In the genomic region with DNA sequence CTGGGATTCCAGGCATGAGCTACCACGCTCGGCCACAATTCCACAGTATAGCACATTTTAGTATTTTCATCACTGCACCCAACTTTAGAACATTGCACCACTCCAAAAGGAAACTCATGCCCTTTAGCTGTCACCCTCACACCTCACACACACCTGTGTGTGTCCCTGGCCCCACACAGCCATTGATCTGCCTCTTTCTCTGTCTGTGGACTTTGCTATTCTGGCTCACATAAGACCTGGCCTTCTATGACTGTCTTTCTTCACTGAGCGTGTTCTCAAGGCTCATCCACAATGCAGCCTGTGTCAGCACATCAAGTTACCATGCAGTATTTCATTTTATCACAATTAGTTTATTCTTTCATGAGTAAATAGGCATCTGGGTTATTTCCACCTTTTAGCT, we compare ENCODE assay signal across 29 cellular contexts.
"Had no signal": no experiment of that assay in that cellular context is flagged by ENCODE, and none has a peak within 500 bp of the region (broad histone marks: within the 10 kb centered on the region; RNA-seq: fewer than 3 reads in every experiment).

No MANE protein-coding gene starts in this region.

- DNase-seq: stimulated activated CD4-positive, alpha-beta T cell treated with anti-CD3 and anti-CD28 coated beads, Interleukin-2, amount 100 ng/mL, for 48 hours; stimulated activated CD4-positive, alpha-beta T cell treated with anti-CD3 and anti-CD28 coated beads, Interleukin-4, amount 100 ng/mL, for 1 hour; stimulated activated CD4-positive, alpha-beta T cell treated with anti-CD3 and anti-CD28 coated beads, Interleukin-4, amount 100 ng/mL, for 24 hours; stimulated activated CD4-positive, alpha-beta T cell treated with anti-CD3 and anti-CD28 coated beads, Interleukin-4, amount 100 ng/mL, for 4 hours; stimulated activated CD8-positive, alpha-beta memory T cell treated with anti-CD3 and anti-CD28 coated beads, Interleukin-4, amount 100 ng/mL, for 48 hours; stimulated activated naive B cell treated with anti-CD40 and anti-IgM and Interleukin-4, amounts not matched to agents 10 μg/mL and 1 μg/mL and 100 μg/mL, for 72 hours; stimulated activated naive CD4-positive, alpha-beta T cell; stimulated activated naive CD4-positive, alpha-beta T cell treated with Interleukin-2 at 50 U/mL for 16 hours; stimulated activated naive CD8-positive, alpha-beta T cell treated with anti-CD3 and anti-CD28 coated beads, Interleukin-15, amount 100 ng/mL, for 72 hours; stimulated activated naive CD8-positive, alpha-beta T cell treated with anti-CD3 and anti-CD28 coated beads, Interleukin-15, Interleukin-2, amounts not matched to agents 100 U/mL and 50 U/mL, for 24 hours; stomach; substantia nigra; testis; thyroid gland; tibial artery; transverse colon; trophoblast cell; upper lobe of left lung; upper lobe of right lung; uterus had no signal

- H3K36me3 ChIP-seq: stomach, suprapubic skin, thoracic aorta, thyroid gland, tibial artery, tibial nerve, transverse colon, upper lobe of left lung, upper lobe of right lung, uterus, vagina had no signal

- H3K4me1 Mint-ChIP-seq: stimulated activated memory B cell treated with anti-CD40 and anti-IgM and Interleukin-4, amounts not matched to agents 10 μg/mL and 1 μg/mL and 100 μg/mL, for 72 hours; stimulated activated naive B cell treated with anti-CD40 and anti-IgM and Interleukin-4, amounts not matched to agents 10 μg/mL and 1 μg/mL and 100 μg/mL, for 72 hours; stimulated activated naive CD8-positive, alpha-beta T cell treated with anti-CD3 and anti-CD28 coated beads, Interleukin-15, amount 100 ng/mL, for 72 hours had no signal

- H3K4me1 ChIP-seq: stomach, suprapubic skin, testis, thyroid gland, tibial artery, tibial nerve, transverse colon, upper lobe of left lung, upper lobe of right lung, uterus, vagina had no signal

- H3K9me3 Mint-ChIP-seq: stimulated activated effector memory CD8-positive, alpha-beta T cell treated with anti-CD3 and anti-CD28 coated beads, Interleukin-12 subunit alpha, Interleukin-12 subunit beta, amount 100 ng/mL, for 72 hours; stimulated activated memory B cell treated with anti-CD40 and anti-IgM and Interleukin-4, amounts not matched to agents 10 μg/mL and 1 μg/mL and 100 μg/mL, for 72 hours; stimulated activated naive B cell treated with anti-CD40 and anti-IgM and Interleukin-4, amounts not matched to agents 10 μg/mL and 1 μg/mL and 100 μg/mL, for 72 hours; stimulated activated naive CD8-positive, alpha-beta T cell treated with anti-CD3 and anti-CD28 coated beads, Interleukin-15, amount 100 ng/mL, for 72 hours; stimulated activated naive CD8-positive, alpha-beta T cell treated with anti-CD3 and anti-CD28 coated beads, Interleukin-15, Interleukin-2, amounts not matched to agents 100 ng/mL and 50 ng/mL, for 24 hours; type B pancreatic cell had no signal

- ATAC-seq: stimulated activated effector memory CD8-positive, alpha-beta T cell treated with anti-CD3 and anti-CD28 coated beads, Interleukin-12 subunit alpha, Interleukin-12 subunit beta, amount 100 ng/mL, for 72 hours; stimulated activated memory B cell treated with anti-CD40 and anti-IgM and Interleukin-4, amounts not matched to agents 10 μg/mL and 1 μg/mL and 100 μg/mL, for 72 hours; stimulated activated naive B cell treated with anti-CD40 and anti-IgM and Interleukin-4, amounts not matched to agents 10 μg/mL and 1 μg/mL and 100 μg/mL, for 72 hours; stimulated activated naive CD8-positive, alpha-beta T cell treated with anti-CD3 and anti-CD28 coated beads, Interleukin-15, amount 100 ng/mL, for 72 hours; stimulated activated naive CD8-positive, alpha-beta T cell treated with anti-CD3 and anti-CD28 coated beads, Interleukin-15, Interleukin-2, amounts not matched to agents 100 U/mL and 50 U/mL, for 24 hours; upper lobe of right lung had no signal

- H3K27me3 ChIP-seq: testis, thyroid gland, transverse colon, upper lobe of left lung, upper lobe of right lung, uterus, vagina had no signal

- H3K27ac Mint-ChIP-seq: stimulated activated effector memory CD8-positive, alpha-beta T cell treated with anti-CD3 and anti-CD28 coated beads, Interleukin-12 subunit alpha, Interleukin-12 subunit beta, amount 100 ng/mL, for 72 hours; stimulated activated memory B cell treated with anti-CD40 and anti-IgM and Interleukin-4, amounts not matched to agents 10 μg/mL and 1 μg/mL and 100 μg/mL, for 72 hours; stimulated activated naive B cell treated with anti-CD40 and anti-IgM and Interleukin-4, amounts not matched to agents 10 μg/mL and 1 μg/mL and 100 μg/mL, for 72 hours; stimulated activated naive CD8-positive, alpha-beta T cell treated with anti-CD3 and anti-CD28 coated beads, Interleukin-15, amount 100 ng/mL, for 72 hours; stimulated activated naive CD8-positive, alpha-beta T cell treated with anti-CD3 and anti-CD28 coated beads, Interleukin-15, Interleukin-2, amounts not matched to agents 100 ng/mL and 50 ng/mL, for 24 hours; type B pancreatic cell had no signal

- H3K9me3 ChIP-seq: stomach, suprapubic skin, testis, thoracic aorta, thyroid gland, tibial artery, tibial nerve, transverse colon, upper lobe of right lung, uterus, vagina had no signal

- FAIRE-seq: urothelium cell line had no signal

- H3K27ac ChIP-seq: stomach, suprapubic skin, testis, thoracic aorta, thyroid gland, tibial artery, tibial nerve, transverse colon, upper lobe of left lung, upper lobe of right lung, uterus, vagina had no signal

- H3K4me3 ChIP-seq: stomach, suprapubic skin, testis, thoracic aorta, thyroid gland, tibial artery, tibial nerve, transverse colon, upper lobe of left lung, upper lobe of right lung, uterus, vagina had no signal

- H3K4me3 Mint-ChIP-seq: stimulated activated effector memory CD8-positive, alpha-beta T cell treated with anti-CD3 and anti-CD28 coated beads, Interleukin-12 subunit alpha, Interleukin-12 subunit beta, amount 100 ng/mL, for 72 hours; stimulated activated memory B cell treated with anti-CD40 and anti-IgM and Interleukin-4, amounts not matched to agents 10 μg/mL and 1 μg/mL and 100 μg/mL, for 72 hours; stimulated activated naive B cell treated with anti-CD40 and anti-IgM and Interleukin-4, amounts not matched to agents 10 μg/mL and 1 μg/mL and 100 μg/mL, for 72 hours; stimulated activated naive CD8-positive, alpha-beta T cell treated with anti-CD3 and anti-CD28 coated beads, Interleukin-15, amount 100 ng/mL, for 72 hours; stimulated activated naive CD8-positive, alpha-beta T cell treated with anti-CD3 and anti-CD28 coated beads, Interleukin-15, Interleukin-2, amounts not matched to agents 100 ng/mL and 50 ng/mL, for 24 hours; type B pancreatic cell had no signal

- H3K36me3 Mint-ChIP-seq: stimulated activated effector memory CD8-positive, alpha-beta T cell treated with anti-CD3 and anti-CD28 coated beads, Interleukin-12 subunit alpha, Interleukin-12 subunit beta, amount 100 ng/mL, for 72 hours; stimulated activated memory B cell treated with anti-CD40 and anti-IgM and Interleukin-4, amounts not matched to agents 10 μg/mL and 1 μg/mL and 100 μg/mL, for 72 hours; stimulated activated naive B cell treated with anti-CD40 and anti-IgM and Interleukin-4, amounts not matched to agents 10 μg/mL and 1 μg/mL and 100 μg/mL, for 72 hours; type B pancreatic cell had no signal
